29 cellular contexts compared by ENCODE assay signal in the genomic region with DNA sequence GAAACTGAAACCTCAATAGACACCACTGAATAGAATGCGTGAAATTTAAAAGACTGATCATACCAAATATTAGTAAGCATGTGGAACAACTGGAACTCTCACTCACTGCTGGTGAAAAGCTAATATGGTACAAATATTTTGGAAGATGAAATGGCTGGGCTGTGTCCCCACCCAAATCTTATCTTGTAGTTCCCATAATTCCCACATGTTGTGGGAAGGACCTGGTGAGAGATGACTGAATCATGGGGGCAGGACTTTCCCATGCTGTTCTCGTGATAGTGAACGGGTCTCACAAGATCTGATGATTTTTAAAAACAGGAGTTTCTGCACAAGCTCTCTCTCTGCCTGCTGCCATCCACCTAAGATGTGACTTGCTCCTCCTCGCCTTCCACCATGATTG. TPM values are rescaled to one million over a fixed set of nuclear protein-coding genes. Genes with fewer than 3 reads are reported as not detected.
"Had no signal": no experiment of that assay in that cellular context is flagged by ENCODE, and none has a peak within 500 bp of the region (broad histone marks: within the 10 kb centered on the region; RNA-seq: fewer than 3 reads in every experiment).

No MANE protein-coding gene starts in this region.

- FAIRE-seq: astrocyte, bronchial epithelial cell had no signal

- H3K9me3 ChIP-seq: esophagus squamous epithelium, gastroesophageal sphincter had no signal

- H3K36me3 ChIP-seq: brain microvascular endothelial cell, esophagus squamous epithelium, gastroesophageal sphincter, heart right ventricle had no signal

- DNase-seq: activated CD4-positive, alpha-beta T cell treated with anti-CD3 and anti-CD28 coated beads for 1 hour; activated CD4-positive, alpha-beta T cell treated with anti-CD3 and anti-CD28 coated beads for 4 hours; activated CD4-positive, alpha-beta T cell treated with anti-CD3 and anti-CD28 coated beads, Interleukin-2, amount 10 ng/mL, durations not matched to agents 7 days and 5 days; activated CD4-positive, alpha-beta T cell treated with anti-CD3 and anti-CD28 coated beads, Interleukin-2, amount 50 U/mL, for 4 hours; activated CD8-positive, alpha-beta memory T cell treated with anti-CD3 and anti-CD28 coated beads for 24 hours; activated CD8-positive, alpha-beta T cell treated with anti-CD3 and anti-CD28 coated beads for 36 hours; activated effector memory CD4-positive, alpha-beta T cell treated with Interleukin-2 at 50 U/mL for 16 hours; activated gamma-delta T cell treated with Interleukin-2 at 50 U/mL for 16 hours; activated naive CD4-positive, alpha-beta T cell treated with anti-CD3 and anti-CD28 coated beads, Interleukin-2, amount 50 U/mL, for 16 hours; activated naive CD4-positive, alpha-beta T cell treated with Interleukin-2 at 50 U/mL for 16 hours; activated T-cell treated with anti-CD3 and anti-CD28 coated beads, Interleukin-2, amount 50 U/mL, for 4 hours; amniotic stem cell; anterior cingulate cortex; brain microvascular endothelial cell; dorsolateral prefrontal cortex; effector memory CD4-positive, alpha-beta T cell; erythroblast; esophagus squamous epithelium; foreskin melanocyte; heart right ventricle; T-helper 2 cell had no signal

- H3K27me3 ChIP-seq: brain microvascular endothelial cell, dorsolateral prefrontal cortex, esophagus squamous epithelium, gastroesophageal sphincter, heart right ventricle had no signal

- H3K27ac ChIP-seq: brain microvascular endothelial cell, coronary artery, dorsolateral prefrontal cortex, esophagus squamous epithelium, gastroesophageal sphincter, heart right ventricle had no signal

- ATAC-seq: activated CD8-positive, alpha-beta T cell treated with anti-CD3 and anti-CD28 coated beads for 36 hours; activated T-cell treated with anti-CD3 and anti-CD28 coated beads, Interleukin-2, amount 50 U/mL, for 4 hours; activated T-helper 17 cell treated with anti-CD3 and anti-CD28 coated beads, Interleukin-2, amount 50 U/mL, for 72 hours; gastroesophageal sphincter; heart right ventricle; WTC11 had no signal

- H3K4me3 ChIP-seq: coronary artery, dorsolateral prefrontal cortex, esophagus squamous epithelium, gastroesophageal sphincter, heart right ventricle had no signal

RNA-seq across cellular contexts. Expression of a gene that starts 32.0 kb away (rescaled TPM):
- total RNA-seq: activated CD4-positive, alpha-beta T cell treated with anti-CD3 and anti-CD28 coated beads, Interleukin-2, amount 10 ng/mL, durations not matched to agents 7 days and 5 days; activated T-helper 17 cell treated with anti-CD3 and anti-CD28 coated beads, Interleukin-2, amount 50 U/mL, for 72 hours; bronchial epithelial cell; fibroblast of lung; T-helper 1 cell treated with Interleukin-12 subunit alpha and Interleukin-12 subunit beta and Interleukin-4 antibody, amounts not matched to agents 30 ng/mL and 1 ng/mL, for 36 hours had no signal
- polyA plus RNA-seq: fibroblast of lung had no signal
